16 cellular contexts compared by ENCODE assay signal in the genomic region with DNA sequence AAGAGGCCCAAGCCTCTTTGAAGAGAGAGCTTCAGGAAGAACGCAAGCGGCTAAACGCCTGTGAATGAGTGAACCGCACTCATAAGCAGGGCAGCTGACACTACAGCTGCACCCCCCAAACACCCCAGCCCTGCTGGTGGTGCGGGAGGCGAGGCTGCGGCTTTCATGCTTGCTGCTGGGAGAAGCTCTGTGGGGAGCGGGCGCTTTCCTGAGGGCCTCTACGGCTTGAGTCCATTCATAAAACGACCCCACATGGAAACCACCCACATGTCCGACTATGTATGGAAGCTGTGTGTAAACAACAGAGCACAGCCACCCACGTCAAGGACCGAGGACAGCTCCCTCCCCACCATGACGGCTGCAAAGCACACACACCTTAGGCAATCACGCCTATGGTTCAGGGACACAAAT. TPM values are rescaled to one million over a fixed set of nuclear protein-coding genes. Genes with fewer than 3 reads are reported as not detected.
A peak's percentile ranks its signal among the peaks of the same experiment; 100 is the strongest.
DNase-seq lines count a peak whose midpoint lies in the region; ATAC-seq and TF ChIP-seq lines count a peak whose summit lies in the region.
"Had no signal": no experiment of that assay in that cellular context is flagged by ENCODE, and none has a peak within 500 bp of the region (broad histone marks: within the 10 kb centered on the region; RNA-seq: fewer than 3 reads in every experiment).

No MANE protein-coding gene starts in this region.

- BruUV-seq in HCT116 (replicated peaks; lab: Mats Ljungman, UMichigan) = no TSS peak

- H3K27me3 ChIP-seq in BLaER1 (no peaks in the 10 kb centered on the region), HCT116 (ENCODE audit: insufficient read depth, low read length) (no peaks in the 10 kb centered on the region), sigmoid colon (no peaks in the 10 kb centered on the region), HAP-1 (ENCODE audit: low read depth) (no peaks in the 10 kb centered on the region)
- H3K27me3 ChIP-seq: stomach had no signal

- H3K27me3 Mint-ChIP-seq in activated naive CD8-positive, alpha-beta T cell treated with anti-CD3 and anti-CD28 coated beads, Interleukin-2, amount 10 ng/mL, durations not matched to agents 7 days and 5 days = no peaks in the 10 kb centered on the region
- H3K27me3 Mint-ChIP-seq in natural killer cell (ENCODE audit: low read depth in 2 of 2) = no peaks in the 10 kb centered on the region

- H3K27ac ChIP-seq in BLaER1 = no peak overlapping the region
- H3K27ac ChIP-seq in HCT116 (ENCODE audit: low read depth, low read length) = peak overlapping the region; percentile 18; the same call in 1 of the 2 replicates
- H3K27ac ChIP-seq in sigmoid colon = no peak overlapping the region
- H3K27ac ChIP-seq: epithelial cell of prostate, SK-N-MC, stomach had no signal

- H3K27ac Mint-ChIP-seq in activated naive CD8-positive, alpha-beta T cell treated with anti-CD3 and anti-CD28 coated beads, Interleukin-2, amount 10 ng/mL, durations not matched to agents 7 days and 5 days = peak overlapping the region; percentile 64
- peak overlapping the region; percentile 72 to 82 for H3K27ac Mint-ChIP-seq in natural killer cell

- TF ChIP-seq EP300 in sigmoid colon (IDR thresholded peaks at IDR 0.05) = no peak

- no peak overlapping the region for H2AFZ ChIP-seq in HCT116 (ENCODE audit: low read depth, low read length, poor library complexity, severe bottlenecking)

- peaks cover 99% of the 10 kb centered on the region for H3K79me2 ChIP-seq in HCT116 (ENCODE audit: insufficient read depth, low read length)

- CTCF ChIA-PET in HCT116 (lab: Charles Lee) = no interaction called here

- intact Hi-C loops in HCT116 (cut with micrococcal nuclease) = no loop called here
- intact Hi-C loops in natural killer cell (cut with micrococcal nuclease) = no loop called here
- intact Hi-C loops in sigmoid colon (cut with DNase I) = no loop called here

- H3K36me3 Mint-ChIP-seq in activated naive CD8-positive, alpha-beta T cell treated with anti-CD3 and anti-CD28 coated beads, Interleukin-2, amount 10 ng/mL, durations not matched to agents 7 days and 5 days = peaks cover 3% of the 10 kb centered on the region
- H3K36me3 Mint-ChIP-seq in natural killer cell = no peaks in the 10 kb centered on the region

- peaks cover 60% of the 10 kb centered on the region for H3K36me3 ChIP-seq in BLaER1
- peaks cover 2 to 6% of the 10 kb centered on the region in 2 experiments; a peak in 2 of 4 replicates for H3K36me3 ChIP-seq in HCT116 (ENCODE audit: control insufficient read depth in 1 of 2, insufficient read depth in 2 of 2, low read length in 2 of 2)
- peaks cover 0 to 7% (median 0%) of the 10 kb centered on the region in 4 donors for H3K36me3 ChIP-seq in sigmoid colon
- peaks cover 17% of the 10 kb centered on the region for H3K36me3 ChIP-seq in HAP-1 (replicated peaks)

- in situ Hi-C loops in HAP-1 (cut with MboI; ENCODE audit: low sequenced_read_pairs) = no loop called here

- RAD21 ChIA-PET in HCT116 (lab: Charles Lee; ENCODE audit: low non-redundant PET in 1 of 2, low total read pairs in 2 of 2, uncharacterized antibody in 2 of 2, unreplicated experiment in 2 of 2) = no interaction called here

- H3K4me3 ChIP-seq in BLaER1 (no peak overlapping the region), HCT116 (replicated peaks in 1 of 2; ENCODE audit: low read depth in 1 of 2, low read length in 2 of 2) (no peak overlapping the region), sigmoid colon (no peak overlapping the region), HAP-1 (no peak overlapping the region)
- H3K4me3 ChIP-seq: SK-N-MC, smooth muscle cell, stomach had no signal

- peaks cover 100% of the 10 kb centered on the region for H4K20me1 ChIP-seq in BLaER1
- H4K20me1 ChIP-seq in HCT116 (ENCODE audit: insufficient read depth) = no peaks in the 10 kb centered on the region; the same call in 1 of the 2 replicates

- TF ChIP-seq RAD21 in HCT116 (IDR thresholded peaks at IDR 0.05; ENCODE audit: low read depth) = no peak

- TF ChIP-seq CTCF in HCT116 (IDR thresholded peaks at IDR 0.05 in 2 of 3, conservative IDR thresholded peaks at IDR 0.05 in 1 of 3; ENCODE audit: borderline replicate concordance in 1 of 3, insufficient read depth in 1 of 3, low read depth in 2 of 3, low read length in 2 of 3) = no peak
- no peak for TF ChIP-seq CTCF in natural killer cell (IDR thresholded peaks at IDR 0.05)
- TF ChIP-seq CTCF in sigmoid colon (IDR thresholded peaks at IDR 0.05) = no peak

- peaks cover 28% of the 10 kb centered on the region for H3K4me1 Mint-ChIP-seq in activated naive CD8-positive, alpha-beta T cell treated with anti-CD3 and anti-CD28 coated beads, Interleukin-2, amount 10 ng/mL, durations not matched to agents 7 days and 5 days
- peaks cover 25 to 52% of the 10 kb centered on the region in 2 donors for H3K4me1 Mint-ChIP-seq in natural killer cell

- H3K4me3 Mint-ChIP-seq in activated naive CD8-positive, alpha-beta T cell treated with anti-CD3 and anti-CD28 coated beads, Interleukin-2, amount 10 ng/mL, durations not matched to agents 7 days and 5 days = no peak overlapping the region
- peak overlapping the region; percentile 50 for H3K4me3 Mint-ChIP-seq in natural killer cell

- POLR2A ChIA-PET in HCT116 (lab: Charles Lee) = no interaction called here
- POLR2A ChIA-PET in activated naive CD8-positive, alpha-beta T cell treated with anti-CD3 and anti-CD28 coated beads, Interleukin-2, amount 10 ng/mL, durations not matched to agents 7 days and 5 days (lab: Charles Lee) = interaction anchor here (0.7 kb wide), 1 partner anchor 36 kb away, joined by 3 read pairs; no protein-coding TSS in a partner anchor

- H3K9me3 ChIP-seq in BLaER1 = no peaks in the 10 kb centered on the region
- H3K9me3 ChIP-seq in HCT116 (ENCODE audit: control insufficient read depth in 1 of 2, insufficient read depth in 1 of 2, low read depth in 1 of 2, low read length in 2 of 2) = no peaks in the 10 kb centered on the region
- H3K9me3 ChIP-seq in sigmoid colon = no peaks in the 10 kb centered on the region
- no peaks in the 10 kb centered on the region for H3K9me3 ChIP-seq in HAP-1
- H3K9me3 ChIP-seq: stomach had no signal

- H3K4me2 ChIP-seq in BLaER1 (0 out of 2 replicates have a peak overlapping the region, but pooled peaks have one; percentile 3), HCT116 (ENCODE audit: low read length) (no peak overlapping the region)
- H3K4me2 ChIP-seq: smooth muscle cell had no signal

- H3K4me1 ChIP-seq in BLaER1 (peaks cover 69% of the 10 kb centered on the region), HCT116 (ENCODE audit: control insufficient read depth in 1 of 2, insufficient read depth in 2 of 2, low read length in 2 of 2) (peaks cover 11 to 12% of the 10 kb centered on the region in 2 experiments; a peak in 3 of 4 replicates), sigmoid colon (peaks cover 0 to 48% (median 33%) of the 10 kb centered on the region in 4 donors), HAP-1 (peaks cover 7% of the 10 kb centered on the region)

- WGBS in sigmoid colon, 2 donors = 74% methylated on average over 16 of the region's 16 CpGs

- no peak overlapping the region for H3K9ac ChIP-seq in BLaER1
- no peak overlapping the region for H3K9ac ChIP-seq in HCT116 (ENCODE audit: low read length)

- H3K9me2 ChIP-seq in HCT116 (ENCODE audit: insufficient read depth) = no peaks in the 10 kb centered on the region

- no peaks in the 10 kb centered on the region for H3K9me3 Mint-ChIP-seq in activated naive CD8-positive, alpha-beta T cell treated with anti-CD3 and anti-CD28 coated beads, Interleukin-2, amount 10 ng/mL, durations not matched to agents 7 days and 5 days
- no peaks in the 10 kb centered on the region for H3K9me3 Mint-ChIP-seq in natural killer cell

- ATAC-seq in HCT116 (no peak), natural killer cell (peak in 2 of 3 donors; percentile 76 to 79), GM19397 (IDR thresholded peaks at IDR 0.05; ENCODE audit: unreplicated experiment) (no peak)
- peak; percentile 27 for ATAC-seq in activated naive CD8-positive, alpha-beta T cell treated with anti-CD3 and anti-CD28 coated beads, Interleukin-2, amount 10 ng/mL, durations not matched to agents 7 days and 5 days (ENCODE audit: low read depth)

- TF ChIP-seq POLR2A in HCT116 (IDR thresholded peaks at IDR 0.05; ENCODE audit: borderline replicate concordance, extremely low read depth, insufficient read depth, insufficient read length) (no peak), sigmoid colon (IDR thresholded peaks at IDR 0.05) (no peak)

- DNase-seq in HCT116 (ENCODE audit: low read depth, low spot score) = no peak
- DNase-seq in activated naive CD8-positive, alpha-beta T cell treated with anti-CD3 and anti-CD28 coated beads, Interleukin-2, amount 10 ng/mL, durations not matched to agents 7 days and 5 days = no peak
- DNase-seq in natural killer cell = no peak
- no peak for DNase-seq in sigmoid colon
- DNase-seq in HAP-1 (ENCODE audit: low spot score in 2 of 2) = no peak
- no peak for DNase-seq in NCI-H2029 (lab: John Stamatoyannopoulos, UW)
- DNase-seq: activated CD8-positive, alpha-beta memory T cell treated with anti-CD3 and anti-CD28 coated beads, Interleukin-2, amount 50 U/mL, for 4 hours; DMS79 treated with DMSO at 0.1 percent for 48 hours; KG1; NCI-H1417; stomach had no signal

RNA-seq across cellular contexts. Expression of a gene that starts 5.5 kb away (rescaled TPM):
- 137 TPM for total RNA-seq in HCT116 (2021; ENCODE audit: unreplicated experiment)
- 156 and 181 TPM in 2 replicates for polyA plus RNA-seq in HCT116 (2012)
- total RNA-seq in activated naive CD8-positive, alpha-beta T cell treated with anti-CD3 and anti-CD28 coated beads, Interleukin-2, amount 10 ng/mL, durations not matched to agents 7 days and 5 days = 10 to 100 TPM; 92.6 to 96.5 TPM
- total RNA-seq in natural killer cell = 10 to 100 TPM; 74.6 to 93.1 (median 87.5) TPM
- total RNA-seq in sigmoid colon = 10 to 100 TPM; 43.1 to 83.1 (median 51.2) TPM
- 100 to 1,000 TPM in 1 of 3 donors, 10 to 100 TPM in 2; 47.4 to 127 (median 72.6) TPM for polyA plus RNA-seq in sigmoid colon

RNA-seq across cellular contexts. Expression of a gene that starts 17.9 kb away (rescaled TPM):
- total RNA-seq in HCT116 (2021; ENCODE audit: unreplicated experiment) (48.9 TPM), natural killer cell (10 to 100 TPM; 42.5 to 62.1 (median 54.3) TPM), sigmoid colon (1 to 10 TPM; 4.6 to 8.0 (median 6.3) TPM)
- polyA plus RNA-seq in HCT116 (2012) = 21.2 and 27.0 TPM in 2 replicates
- total RNA-seq in activated naive CD8-positive, alpha-beta T cell treated with anti-CD3 and anti-CD28 coated beads, Interleukin-2, amount 10 ng/mL, durations not matched to agents 7 days and 5 days = 10 to 100 TPM; 50.1 to 56.2 TPM
- 10 to 100 TPM in 2 of 3 donors, 1 to 10 TPM in 1; 6.9 to 26.0 (median 12.6) TPM for polyA plus RNA-seq in sigmoid colon

RNA-seq across cellular contexts. Expression of a gene that starts 49.1 kb away (rescaled TPM):
- total RNA-seq in HCT116 (2021; ENCODE audit: unreplicated experiment) (6.1 TPM), natural killer cell (1 to 10 TPM; 3.3 to 7.6 (median 7.1) TPM), sigmoid colon (1 to 10 TPM; 2.3 to 6.0 (median 4.6) TPM)
- polyA plus RNA-seq in HCT116 (2012) = 6.7 and 12.8 TPM in 2 replicates
- total RNA-seq in activated naive CD8-positive, alpha-beta T cell treated with anti-CD3 and anti-CD28 coated beads, Interleukin-2, amount 10 ng/mL, durations not matched to agents 7 days and 5 days = 10 to 100 TPM; 16.0 to 17.7 TPM
- 1 to 10 TPM; 2.4 to 8.5 (median 3.5) TPM for polyA plus RNA-seq in sigmoid colon

RNA-seq across cellular contexts. Expression of a gene that starts 49.7 kb away (rescaled TPM):
- total RNA-seq in HCT116 (2021; ENCODE audit: unreplicated experiment) (32.1 TPM), natural killer cell (100 to 1,000 TPM; 239 to 314 (median 246) TPM), sigmoid colon (10 to 100 TPM; 25.7 to 65.4 (median 32.0) TPM)
- 39.3 and 39.8 TPM in 2 replicates for polyA plus RNA-seq in HCT116 (2012)
- 100 to 1,000 TPM; 190 to 200 TPM for total RNA-seq in activated naive CD8-positive, alpha-beta T cell treated with anti-CD3 and anti-CD28 coated beads, Interleukin-2, amount 10 ng/mL, durations not matched to agents 7 days and 5 days
- 10 to 100 TPM; 14.4 to 36.1 (median 14.6) TPM for polyA plus RNA-seq in sigmoid colon

Comparison
In these comparisons a context has a peak if more than half of its experiments do, and no peak if none do; other contexts are left out.
1. ATAC-seq: peak in activated naive CD8-positive, alpha-beta T cell treated with anti-CD3 and anti-CD28 coated beads, Interleukin-2, amount 10 ng/mL, durations not matched to agents 7 days and 5 days (single experiment) and natural killer cell (2 of 3); none in HCT116 (single experiment) and GM19397 (single experiment).